ENCODE assay signal across 19 cellular contexts in the genomic region with DNA sequence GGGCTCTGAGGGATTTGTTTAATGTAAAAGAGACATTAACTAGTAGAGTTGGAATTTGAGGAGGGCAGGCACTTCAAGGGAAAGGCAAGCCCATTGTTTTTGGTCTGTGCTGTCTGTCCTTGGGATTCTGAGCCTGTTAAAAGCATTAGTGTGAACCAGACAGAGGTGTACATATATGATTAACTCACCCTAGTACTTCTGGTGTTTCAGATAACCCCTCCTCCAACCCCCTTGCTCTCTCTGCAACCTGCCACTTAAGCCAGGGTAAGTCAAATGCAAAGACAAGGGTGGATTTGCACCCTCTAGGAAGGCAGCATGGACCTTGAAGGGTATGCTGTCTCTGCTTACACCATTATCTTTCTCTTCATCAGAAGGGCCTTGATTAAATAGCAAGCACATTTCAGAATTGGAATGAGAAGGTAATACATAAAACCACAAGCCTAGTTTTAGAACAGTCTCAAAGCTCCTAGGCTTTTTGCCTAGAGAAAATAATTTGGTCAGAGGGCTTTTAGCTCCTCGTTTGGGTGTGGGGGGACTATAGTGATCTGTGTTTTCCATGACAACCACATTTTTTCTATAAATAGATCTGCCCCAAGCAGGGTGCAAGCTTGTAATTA.
A peak's percentile ranks its signal among the peaks of the same experiment; 100 is the strongest.
DNase-seq lines count a peak whose midpoint lies in the region; ATAC-seq and TF ChIP-seq lines count a peak whose summit lies in the region.
"Had no signal": no experiment of that assay in that cellular context is flagged by ENCODE, and none has a peak within 500 bp of the region (broad histone marks: within the 10 kb centered on the region; RNA-seq: fewer than 3 reads in every experiment).

No MANE protein-coding gene starts in this region.

- H3K27me3 Mint-ChIP-seq in endothelial cell (ENCODE audit: unreplicated experiment) (peaks cover 2% of the 10 kb centered on the region), osteocyte (ENCODE audit: unreplicated experiment) (no peaks in the 10 kb centered on the region)
- H3K27me3 Mint-ChIP-seq: activated CD4-positive, alpha-beta memory T cell treated with anti-CD3 and anti-CD28 coated beads, Interleukin-2, amount 10 ng/mL, durations not matched to agents 7 days and 5 days; memory B cell had no signal

- H3K27ac Mint-ChIP-seq in endothelial cell (ENCODE audit: unreplicated experiment): peak overlapping the region; percentile 8
- H3K27ac Mint-ChIP-seq in osteocyte (ENCODE audit: unreplicated experiment): no peak overlapping the region
- H3K27ac Mint-ChIP-seq: activated CD4-positive, alpha-beta memory T cell treated with anti-CD3 and anti-CD28 coated beads, Interleukin-2, amount 10 ng/mL, durations not matched to agents 7 days and 5 days; memory B cell had no signal

- H3K4me1 Mint-ChIP-seq in endothelial cell (ENCODE audit: unreplicated experiment): peaks cover 15% of the 10 kb centered on the region
- H3K4me1 Mint-ChIP-seq in osteocyte (ENCODE audit: unreplicated experiment): no peaks in the 10 kb centered on the region
- H3K4me1 Mint-ChIP-seq: neural crest cell had no signal

- no peak overlapping the region for H3K4me3 Mint-ChIP-seq in endothelial cell (ENCODE audit: unreplicated experiment)
- H3K4me3 Mint-ChIP-seq in osteocyte (ENCODE audit: unreplicated experiment): no peak overlapping the region
- H3K4me3 Mint-ChIP-seq: activated CD4-positive, alpha-beta memory T cell treated with anti-CD3 and anti-CD28 coated beads, Interleukin-2, amount 10 ng/mL, durations not matched to agents 7 days and 5 days; memory B cell; neural crest cell had no signal

- no peak for DNase-seq in endothelial cell (ENCODE audit: low spot score)
- DNase-seq in osteocyte (ENCODE audit: extremely low spot score, unreplicated experiment): no peak
- no peak for DNase-seq in SW480 (ENCODE audit: low spot score)
- no peak for DNase-seq in SHP77 treated with DMSO at 0.1 percent for 48 hours (lab: John Stamatoyannopoulos, UW)
- DNase-seq in activated CD4-positive, CD25-positive, alpha-beta regulatory T cell (lab: John Stamatoyannopoulos, UW): no peak
- DNase-seq: activated CD4-positive, alpha-beta memory T cell treated with anti-CD3 and anti-CD28 coated beads, Interleukin-2, amount 10 ng/mL, durations not matched to agents 7 days and 5 days; DMS79 treated with DMSO at 0.1 percent for 48 hours; islet precursor cell; NCI-H2171 treated with DMSO at 0.1 percent for 48 hours; NCI-H774; stimulated activated CD4-positive, alpha-beta T cell treated with anti-CD3 and anti-CD28 coated beads, Interleukin-12 subunit alpha, Interleukin-12 subunit beta, amount 100 ng/mL, for 4 hours; stimulated activated naive CD4-positive, alpha-beta T cell treated with Interleukin-2 at 50 U/mL for 16 hours; SW 1271; upper lobe of right lung had no signal

- ATAC-seq in GM18909 (IDR thresholded peaks at IDR 0.05; ENCODE audit: poor library complexity, unreplicated experiment) (peak; percentile 96), GM21619 (IDR thresholded peaks at IDR 0.05; ENCODE audit: unreplicated experiment) (peak; percentile 80), HG03457 (IDR thresholded peaks at IDR 0.05; ENCODE audit: unreplicated experiment) (peak; percentile 90)

- H3K36me3 Mint-ChIP-seq in endothelial cell (ENCODE audit: low read depth, unreplicated experiment) (peaks cover 16% of the 10 kb centered on the region), osteocyte (ENCODE audit: unreplicated experiment) (no peaks in the 10 kb centered on the region)

- H3K9me3 Mint-ChIP-seq in endothelial cell (ENCODE audit: unreplicated experiment) (peaks cover 5% of the 10 kb centered on the region), osteocyte (ENCODE audit: unreplicated experiment) (peaks cover 20% of the 10 kb centered on the region)

- TF ChIP-seq CTCF in endothelial cell (IDR thresholded peaks at IDR 0.05; ENCODE audit: unreplicated experiment) (no peak), osteocyte (IDR thresholded peaks at IDR 0.05) (no peak)
